In genomic region chr7:32879460-32879859, GRCh38 we compare ENCODE assay signal across 10 cellular contexts. TPM values are rescaled to one million over a fixed set of nuclear protein-coding genes. Genes with fewer than 3 reads are reported as not detected.
A peak's percentile ranks its signal among the peaks of the same experiment; 100 is the strongest.
DNase-seq lines count a peak whose midpoint lies in the region; ATAC-seq and TF ChIP-seq lines count a peak whose summit lies in the region.
"Had no signal": no experiment of that assay in that cellular context is flagged by ENCODE, and none has a peak within 500 bp of the region (broad histone marks: within the 10 kb centered on the region; RNA-seq: fewer than 3 reads in every experiment).

No MANE protein-coding gene starts in this region.

- H3K4me1 ChIP-seq in PC-3 (ENCODE audit: insufficient read depth, low read length), result no peaks in the 10 kb centered on the region
- peaks cover 29 to 35% (median 29%) of the 10 kb centered on the region in 3 donors for H3K4me1 ChIP-seq in skeletal muscle tissue (ENCODE audit: control insufficient read depth in 3 of 3, insufficient read depth in 3 of 3, low read length in 3 of 3)
- peaks cover 10 to 55% of the 10 kb centered on the region in 2 donors for H3K4me1 ChIP-seq in adrenal gland (replicated peaks in 1 of 2)

- no peaks in the 10 kb centered on the region for H3K9me3 Mint-ChIP-seq in activated T-cell treated with anti-CD3 and anti-CD28 coated beads, Interleukin-2, amount 50 U/mL, for 4 hours

- H4K20me1 ChIP-seq in PC-3 (ENCODE audit: low read length), result peaks cover 4% of the 10 kb centered on the region; the same call in 1 of the 2 replicates

- WGBS in adrenal gland, 4 donors, result 7 to 20% (median 15%) methylated on average over 2 of the region's 2 CpGs

- no peak for DNase-seq in activated T-cell treated with anti-CD3 and anti-CD28 coated beads, Interleukin-2, amount 50 U/mL, for 4 hours
- DNase-seq in activated T-cell treated with anti-CD3 and anti-CD28 coated beads, Interleukin-2, amount 50 U/mL, for 1 hour, result no peak
- DNase-seq in PC-3 (no peak), fibroblast of gingiva (ENCODE audit: low read depth) (peak; percentile 37), adrenal gland (no peak), CD1c-positive myeloid dendritic cell (ENCODE audit: extremely low spot score) (no peak)
- DNase-seq: activated CD4-positive, alpha-beta T cell treated with anti-CD3 and anti-CD28 coated beads, Interleukin-2, amount 50 U/mL, for 48 hours; MM.1S had no signal

- H3K4me3 ChIP-seq in PC-3 (ENCODE audit: low read length) (no peak overlapping the region), skeletal muscle tissue (ENCODE audit: low read length in 3 of 3) (peak overlapping the region; percentile 2 to 77 (median 65)), adrenal gland (no peak overlapping the region)

- POLR2A ChIA-PET in PC-3 (lab: Charles Lee; ENCODE audit: unreplicated experiment), result interaction anchor here (0.5 to 0.6 kb wide), 2 partner anchors 183 to 384 kb away, joined by 4 to 10 read pairs; partner anchors contain the start of gene NT5C3A

- peaks cover 64% of the 10 kb centered on the region for H3K79me2 ChIP-seq in PC-3 (ENCODE audit: low read length)

- H3K36me3 Mint-ChIP-seq in activated T-cell treated with anti-CD3 and anti-CD28 coated beads, Interleukin-2, amount 50 U/mL, for 4 hours (ENCODE audit: insufficient read depth), result peaks cover 13% of the 10 kb centered on the region

- TF ChIP-seq POLR2A in adrenal gland (IDR thresholded peaks at IDR 0.05), result no peak

- no peaks in the 10 kb centered on the region for H3K9me2 ChIP-seq in PC-3 (replicated peaks; ENCODE audit: low read length)

- H3K27me3 ChIP-seq in PC-3 (ENCODE audit: low read length), result no peaks in the 10 kb centered on the region
- no peaks in the 10 kb centered on the region for H3K27me3 ChIP-seq in skeletal muscle tissue (ENCODE audit: control insufficient read depth in 3 of 3, insufficient read depth in 3 of 3, low read length in 3 of 3)
- no peaks in the 10 kb centered on the region for H3K27me3 ChIP-seq in adrenal gland

- intact Hi-C loops in PC-3 (cut with micrococcal nuclease), result no loop called here
- intact Hi-C loops in adrenal gland (cut with DNase I), result no loop called here

- H3K27ac ChIP-seq in PC-3 (ENCODE audit: low read length) (no peak overlapping the region), skeletal muscle tissue (ENCODE audit: low read depth, low read length) (peak overlapping the region; percentile 81), adrenal gland (peak overlapping the region in 2 of 5 donors; percentile 19 to 35)

- BruUV-seq in PC-3 (replicated peaks; lab: Mats Ljungman, UMichigan), result TSS peak; percentile 2

- ATAC-seq in activated T-cell treated with anti-CD3 and anti-CD28 coated beads, Interleukin-2, amount 50 U/mL, for 4 hours, result peak; percentile 58 to 61
- no peak for ATAC-seq in PC-3
- ATAC-seq in HG02798 (IDR thresholded peaks at IDR 0.05; ENCODE audit: poor library complexity, unreplicated experiment), result no peak

- H3K9me3 ChIP-seq in PC-3 (ENCODE audit: low read length) (no peaks in the 10 kb centered on the region), skeletal muscle tissue (ENCODE audit: control insufficient read depth in 3 of 3, low read length in 3 of 3) (no peaks in the 10 kb centered on the region), adrenal gland (replicated peaks in 1 of 3) (no peaks in the 10 kb centered on the region)

- H2AFZ ChIP-seq in PC-3 (ENCODE audit: low read length), result no peak overlapping the region

- H3K36me3 ChIP-seq in PC-3 (ENCODE audit: low read depth, low read length) (peaks cover 7% of the 10 kb centered on the region), skeletal muscle tissue (ENCODE audit: control insufficient read depth in 3 of 3, insufficient read depth in 3 of 3, low read length in 3 of 3) (peaks cover 1 to 5% (median 2%) of the 10 kb centered on the region in 3 donors), adrenal gland (replicated peaks in 1 of 2) (peaks cover 0 to 3% of the 10 kb centered on the region in 2 donors)

- H3K4me1 Mint-ChIP-seq in activated T-cell treated with anti-CD3 and anti-CD28 coated beads, Interleukin-2, amount 50 U/mL, for 4 hours (ENCODE audit: low read depth), result peaks cover 60% of the 10 kb centered on the region

- H3K4me2 ChIP-seq in PC-3 (ENCODE audit: low read length), result no peak overlapping the region

- H3K9ac ChIP-seq in PC-3 (ENCODE audit: low read length), result no peak overlapping the region
- peak overlapping the region; percentile 39 to 82 (median 81) for H3K9ac ChIP-seq in skeletal muscle tissue (ENCODE audit: low read depth in 1 of 3, low read length in 3 of 3)

- H3K4me3 Mint-ChIP-seq in activated T-cell treated with anti-CD3 and anti-CD28 coated beads, Interleukin-2, amount 50 U/mL, for 4 hours, result no peak overlapping the region

- H3K27me3 Mint-ChIP-seq in activated T-cell treated with anti-CD3 and anti-CD28 coated beads, Interleukin-2, amount 50 U/mL, for 4 hours (ENCODE audit: low read depth), result no peaks in the 10 kb centered on the region

- no peaks in the 10 kb centered on the region for H3F3A ChIP-seq in PC-3 (ENCODE audit: low read length, unreplicated experiment)

- CTCF ChIA-PET in PC-3 (lab: Charles Lee), result no interaction called here

- TF ChIP-seq CTCF in PC-3 (conservative IDR thresholded peaks at IDR 0.05; ENCODE audit: low read depth, low read length), result no peak
- no peak for TF ChIP-seq CTCF in adrenal gland (IDR thresholded peaks at IDR 0.05)

RNA-seq across cellular contexts. Expression of gene KBTBD2, which starts 12.1 kb away (rescaled TPM):
- total RNA-seq in activated T-cell treated with anti-CD3 and anti-CD28 coated beads, Interleukin-2, amount 50 U/mL, for 4 hours, result 10 to 100 TPM; 16.4 to 18.9 (median 17.6) TPM
- total RNA-seq in PC-3 (2014; rRNA removed) (16.3 and 17.9 TPM in 2 replicates), skeletal muscle tissue (51.1 TPM), adrenal gland (10 to 100 TPM; 17.9 to 32.5 (median 25.8) TPM)
- polyA plus RNA-seq in adrenal gland, result 10 to 100 TPM; 16.0 to 29.6 (median 20.2) TPM

Comparison
In these comparisons a context has a peak if more than half of its experiments do, and no peak if none do; other contexts are left out.
1. ATAC-seq: peak in activated T-cell treated with anti-CD3 and anti-CD28 coated beads, Interleukin-2, amount 50 U/mL, for 4 hours (2 of 2); none in PC-3 (single experiment) and HG02798 (single experiment).
2. H3K4me3 ChIP-seq: peak in skeletal muscle tissue (3 of 3); none in PC-3 (single experiment) and adrenal gland (0 of 4).